27 cellular contexts compared by ENCODE assay signal in the genomic region with DNA sequence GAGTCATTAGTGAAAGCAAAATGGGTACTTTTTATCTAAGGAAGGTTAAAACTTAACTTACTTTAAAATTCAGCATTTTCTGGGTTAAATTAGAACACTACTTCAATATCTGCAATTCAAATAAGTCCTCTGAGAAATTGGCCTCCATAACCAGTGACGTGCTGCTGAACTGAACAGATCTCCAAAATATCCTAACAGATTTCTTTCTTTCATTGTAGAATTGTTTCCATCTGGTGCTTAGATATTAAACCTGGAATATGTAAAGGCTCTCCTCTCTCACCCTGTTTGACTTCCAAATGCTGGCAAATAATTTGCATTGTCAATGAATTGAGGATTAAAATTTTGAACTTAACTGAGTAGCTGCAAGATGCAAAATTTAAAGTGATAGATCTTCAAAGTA.
"Had no signal": no experiment of that assay in that cellular context is flagged by ENCODE, and none has a peak within 500 bp of the region (broad histone marks: within the 10 kb centered on the region; RNA-seq: fewer than 3 reads in every experiment).

No MANE protein-coding gene starts in this region.

- H3K4me1 Mint-ChIP-seq: activated naive CD4-positive, alpha-beta T cell treated with anti-CD3 and anti-CD28 coated beads, Interleukin-2, amount 10 ng/mL, durations not matched to agents 7 days and 5 days; activated naive CD8-positive, alpha-beta T cell treated with anti-CD3 and anti-CD28 coated beads, Interleukin-2, amount 10 ng/mL, durations not matched to agents 7 days and 5 days; naive thymus-derived CD4-positive, alpha-beta T cell; neural crest cell; stimulated activated naive B cell treated with anti-CD40 and anti-IgM and Interleukin-4, amounts not matched to agents 10 μg/mL and 1 μg/mL and 100 μg/mL, for 72 hours had no signal

- FAIRE-seq: keratinocyte had no signal

- H3K27me3 Mint-ChIP-seq: activated CD4-positive, alpha-beta memory T cell treated with anti-CD3 and anti-CD28 coated beads for 36 hours; activated naive CD4-positive, alpha-beta T cell treated with anti-CD3 and anti-CD28 coated beads, Interleukin-2, amount 10 ng/mL, durations not matched to agents 7 days and 5 days; activated naive CD8-positive, alpha-beta T cell treated with anti-CD3 and anti-CD28 coated beads, Interleukin-2, amount 10 ng/mL, durations not matched to agents 7 days and 5 days; naive thymus-derived CD4-positive, alpha-beta T cell; stimulated activated naive B cell treated with anti-CD40 and anti-IgM and Interleukin-4, amounts not matched to agents 10 μg/mL and 1 μg/mL and 100 μg/mL, for 72 hours had no signal

- H3K36me3 Mint-ChIP-seq: activated CD4-positive, alpha-beta memory T cell treated with anti-CD3 and anti-CD28 coated beads for 36 hours; activated naive CD4-positive, alpha-beta T cell treated with anti-CD3 and anti-CD28 coated beads, Interleukin-2, amount 10 ng/mL, durations not matched to agents 7 days and 5 days; activated naive CD8-positive, alpha-beta T cell treated with anti-CD3 and anti-CD28 coated beads, Interleukin-2, amount 10 ng/mL, durations not matched to agents 7 days and 5 days had no signal

- H3K4me3 ChIP-seq: ascending aorta, psoas muscle, stomach, tibial artery had no signal

- DNase-seq: activated CD4-positive, alpha-beta memory T cell treated with anti-CD3 and anti-CD28 coated beads for 36 hours; activated CD4-positive, alpha-beta T cell treated with anti-CD3 and anti-CD28 coated beads for 48 hours; activated CD8-positive, alpha-beta memory T cell treated with anti-CD3 and anti-CD28 coated beads, Interleukin-2, amount 50 U/mL, for 4 hours; activated gamma-delta T cell; activated naive CD4-positive, alpha-beta T cell treated with anti-CD3 and anti-CD28 coated beads, Interleukin-2, amount 10 ng/mL, durations not matched to agents 7 days and 5 days; activated naive CD8-positive, alpha-beta T cell treated with anti-CD3 and anti-CD28 coated beads, Interleukin-2, amount 10 ng/mL, durations not matched to agents 7 days and 5 days; activated T-cell treated with anti-CD3 and anti-CD28 coated beads, Interleukin-2, amount 50 U/mL, for 1 hour; caudate nucleus; foreskin melanocyte; left colon; midbrain; naive thymus-derived CD4-positive, alpha-beta T cell; occipital lobe; psoas muscle; stimulated activated CD4-positive, alpha-beta T cell treated with anti-CD3 and anti-CD28 coated beads, Interleukin-15, amount 100 ng/mL, for 24 hours; stimulated activated CD4-positive, alpha-beta T cell treated with anti-CD3 and anti-CD28 coated beads, Interleukin-2, amount 100 ng/mL, for 24 hours; stimulated activated naive B cell treated with anti-CD40 and anti-IgM and Interleukin-4, amounts not matched to agents 10 μg/mL and 1 μg/mL and 100 μg/mL, for 72 hours; stomach; T-helper 1 cell; tibial artery had no signal

- H3K27me3 ChIP-seq: ascending aorta, stomach, tibial artery had no signal

- H3K4me3 Mint-ChIP-seq: activated CD4-positive, alpha-beta memory T cell treated with anti-CD3 and anti-CD28 coated beads for 36 hours; activated naive CD4-positive, alpha-beta T cell treated with anti-CD3 and anti-CD28 coated beads, Interleukin-2, amount 10 ng/mL, durations not matched to agents 7 days and 5 days; activated naive CD8-positive, alpha-beta T cell treated with anti-CD3 and anti-CD28 coated beads, Interleukin-2, amount 10 ng/mL, durations not matched to agents 7 days and 5 days; naive thymus-derived CD4-positive, alpha-beta T cell; neural crest cell; stimulated activated naive B cell treated with anti-CD40 and anti-IgM and Interleukin-4, amounts not matched to agents 10 μg/mL and 1 μg/mL and 100 μg/mL, for 72 hours; T-helper 2 cell treated with Interferon-gamma antibody and Interleukin-4, amounts not matched to agents 5 μg/mL and 100 μg/mL, for 36 hours had no signal

- H3K4me1 ChIP-seq: ascending aorta, parathyroid adenoma, psoas muscle, tibial artery had no signal

- H3K9me3 ChIP-seq: ascending aorta, psoas muscle had no signal

- ATAC-seq: activated CD4-positive, CD25-positive, alpha-beta regulatory T cell treated with anti-CD3 and anti-CD28 coated beads, Interleukin-2, amount 50 U/mL, for 24 hours; esophagus mucosa; left colon; naive thymus-derived CD4-positive, alpha-beta T cell; psoas muscle; stimulated activated naive B cell treated with anti-CD40 and anti-IgM and Interleukin-4, amounts not matched to agents 10 μg/mL and 1 μg/mL and 100 μg/mL, for 72 hours had no signal

- H3K9ac ChIP-seq: parathyroid adenoma had no signal

- H3K36me3 ChIP-seq: ascending aorta, stomach, tibial artery had no signal

- H3K27ac Mint-ChIP-seq: activated CD4-positive, alpha-beta memory T cell treated with anti-CD3 and anti-CD28 coated beads for 36 hours; activated naive CD4-positive, alpha-beta T cell treated with anti-CD3 and anti-CD28 coated beads, Interleukin-2, amount 10 ng/mL, durations not matched to agents 7 days and 5 days; activated naive CD8-positive, alpha-beta T cell treated with anti-CD3 and anti-CD28 coated beads, Interleukin-2, amount 10 ng/mL, durations not matched to agents 7 days and 5 days; naive thymus-derived CD4-positive, alpha-beta T cell; stimulated activated naive B cell treated with anti-CD40 and anti-IgM and Interleukin-4, amounts not matched to agents 10 μg/mL and 1 μg/mL and 100 μg/mL, for 72 hours; T-helper 2 cell treated with Interferon-gamma antibody and Interleukin-4, amounts not matched to agents 5 μg/mL and 100 μg/mL, for 36 hours had no signal

- H3K27ac ChIP-seq: ascending aorta, parathyroid adenoma, psoas muscle, tibial artery had no signal
